ENCODE assay signal across 13 cellular contexts in the genomic region with DNA sequence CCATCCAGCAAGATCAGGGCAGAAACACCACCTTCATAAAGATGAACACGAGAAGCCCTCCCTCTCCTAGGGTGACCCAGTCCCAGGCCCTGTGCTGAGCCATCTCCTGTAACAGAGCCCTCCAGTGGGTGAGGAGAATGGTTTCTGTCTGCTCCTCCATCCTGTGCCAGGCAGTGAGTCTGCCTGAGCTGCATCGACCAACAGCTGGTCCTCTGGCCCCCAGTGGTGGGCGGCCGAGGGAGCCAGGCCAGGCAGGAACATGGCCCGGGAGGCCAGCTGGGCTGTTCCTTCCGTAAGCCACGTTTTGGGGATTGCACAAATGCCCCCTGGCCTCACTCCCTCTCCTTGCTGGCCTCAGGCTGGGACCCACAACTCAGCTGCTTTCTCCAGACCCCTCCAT.
"Had no signal": no experiment of that assay in that cellular context is flagged by ENCODE, and none has a peak within 500 bp of the region (broad histone marks: within the 10 kb centered on the region; RNA-seq: fewer than 3 reads in every experiment).

No MANE protein-coding gene starts in this region.

- H3K9me3 ChIP-seq: left lung, thyroid gland had no signal

- DNase-seq: activated CD4-positive, alpha-beta T cell treated with anti-CD3 and anti-CD28 coated beads, Interleukin-2, amount 50 U/mL, for 48 hours; activated CD4-positive, CD25-positive, alpha-beta regulatory T cell treated with anti-CD3 and anti-CD28 coated beads, Interleukin-2, amount 50 U/mL, for 72 hours; activated naive CD4-positive, alpha-beta T cell treated with Interleukin-2 at 50 U/mL for 16 hours; aorta; left lung; mesendoderm; occipital lobe; stimulated activated CD4-positive, alpha-beta T cell treated with anti-CD3 and anti-CD28 coated beads, Interleukin-2, amount 100 ng/mL, for 48 hours; stimulated activated naive B cell treated with anti-CD40 and anti-IgM and Interleukin-4, amounts not matched to agents 10 μg/mL and 1 μg/mL and 100 μg/mL, for 72 hours; thyroid gland had no signal

- H3K4me3 ChIP-seq: left lung, thyroid gland had no signal

- H3K27me3 ChIP-seq: left lung, thyroid gland had no signal

- H3K36me3 Mint-ChIP-seq: natural killer cell treated with Interleukin-12 subunit alpha and Interleukin-12 subunit beta and Interleukin-15 and Interleukin-18, amount 100 ng/mL, for 72 hours; stimulated activated naive B cell treated with anti-CD40 and anti-IgM and Interleukin-4, amounts not matched to agents 10 μg/mL and 1 μg/mL and 100 μg/mL, for 72 hours had no signal

- H3K9me3 Mint-ChIP-seq: activated T-helper 17 cell treated with anti-CD3 and anti-CD28 coated beads, Interleukin-2, amount 50 U/mL, for 72 hours; T-helper 2 cell treated with Interferon-gamma antibody and Interleukin-4, amounts not matched to agents 5 μg/mL and 100 μg/mL, for 36 hours had no signal

- ATAC-seq: activated T-helper 17 cell treated with anti-CD3 and anti-CD28 coated beads, Interleukin-2, amount 50 U/mL, for 72 hours; left lung; natural killer cell treated with Interleukin-12 subunit alpha and Interleukin-12 subunit beta and Interleukin-15 and Interleukin-18, amount 100 ng/mL, for 72 hours; stimulated activated naive B cell treated with anti-CD40 and anti-IgM and Interleukin-4, amounts not matched to agents 10 μg/mL and 1 μg/mL and 100 μg/mL, for 72 hours had no signal

- H3K4me1 Mint-ChIP-seq: stimulated activated naive B cell treated with anti-CD40 and anti-IgM and Interleukin-4, amounts not matched to agents 10 μg/mL and 1 μg/mL and 100 μg/mL, for 72 hours had no signal

- H3K27ac ChIP-seq: thyroid gland had no signal

- H3K27ac Mint-ChIP-seq: activated T-helper 17 cell treated with anti-CD3 and anti-CD28 coated beads, Interleukin-2, amount 50 U/mL, for 72 hours; natural killer cell treated with Interleukin-12 subunit alpha and Interleukin-12 subunit beta and Interleukin-15 and Interleukin-18, amount 100 ng/mL, for 72 hours; stimulated activated naive B cell treated with anti-CD40 and anti-IgM and Interleukin-4, amounts not matched to agents 10 μg/mL and 1 μg/mL and 100 μg/mL, for 72 hours; T-helper 2 cell treated with Interferon-gamma antibody and Interleukin-4, amounts not matched to agents 5 μg/mL and 100 μg/mL, for 36 hours had no signal

- H3K36me3 ChIP-seq: left lung, thyroid gland had no signal

- H3K4me3 Mint-ChIP-seq: activated T-helper 17 cell treated with anti-CD3 and anti-CD28 coated beads, Interleukin-2, amount 50 U/mL, for 72 hours; natural killer cell treated with Interleukin-12 subunit alpha and Interleukin-12 subunit beta and Interleukin-15 and Interleukin-18, amount 100 ng/mL, for 72 hours; stimulated activated naive B cell treated with anti-CD40 and anti-IgM and Interleukin-4, amounts not matched to agents 10 μg/mL and 1 μg/mL and 100 μg/mL, for 72 hours; T-helper 2 cell treated with Interferon-gamma antibody and Interleukin-4, amounts not matched to agents 5 μg/mL and 100 μg/mL, for 36 hours had no signal
